In genomic region chr3:152364237-152364636, GRCh38 we compare ENCODE assay signal across 19 cellular contexts.
DNase-seq lines count a peak whose midpoint lies in the region; ATAC-seq, FAIRE-seq and TF ChIP-seq lines count a peak whose summit lies in the region.
"Had no signal": no experiment of that assay in that cellular context is flagged by ENCODE, and none has a peak within 500 bp of the region (broad histone marks: within the 10 kb centered on the region; RNA-seq: fewer than 3 reads in every experiment).

No MANE protein-coding gene starts in this region.

- H3K4me3 ChIP-seq in Karpas-422 (ENCODE audit: low read length) (no peak overlapping the region), small intestine (ENCODE audit: low read depth in 1 of 2, low read length in 2 of 2) (no peak overlapping the region)
- H3K4me3 ChIP-seq: esophagus squamous epithelium, hepatocyte, tibial nerve had no signal

- H4K20me1 ChIP-seq in Karpas-422 (ENCODE audit: insufficient read depth, low read depth, low read length), result no peaks in the 10 kb centered on the region

- H3K4me1 Mint-ChIP-seq in activated CD8-positive, alpha-beta T cell treated with anti-CD3 and anti-CD28 coated beads for 36 hours (ENCODE audit: low read depth), result peaks cover 78% of the 10 kb centered on the region
- H3K4me1 Mint-ChIP-seq in activated CD8-positive, alpha-beta T cell treated with anti-CD3 and anti-CD28 coated beads, Interleukin-2, amount 10 ng/mL, durations not matched to agents 7 days and 5 days (ENCODE audit: low read depth), result peaks cover 54% of the 10 kb centered on the region
- H3K4me1 Mint-ChIP-seq in effector memory CD8-positive, alpha-beta T cell (ENCODE audit: low read depth in 2 of 2), result peaks cover 52 to 78% of the 10 kb centered on the region in 2 donors

- ATAC-seq in activated CD8-positive, alpha-beta T cell treated with anti-CD3 and anti-CD28 coated beads for 36 hours, result peak; percentile 50
- no peak for ATAC-seq in activated CD8-positive, alpha-beta T cell treated with anti-CD3 and anti-CD28 coated beads, Interleukin-2, amount 10 ng/mL, durations not matched to agents 7 days and 5 days
- no peak for ATAC-seq in effector memory CD8-positive, alpha-beta T cell (replicated peaks)
- ATAC-seq in GM18870 (IDR thresholded peaks at IDR 0.05; ENCODE audit: unreplicated experiment), result no peak
- ATAC-seq: left cardiac atrium, SK-N-SH treated with all-trans-retinoic acid at 6 μM for 48 hours had no signal

- peaks cover 14% of the 10 kb centered on the region for H3K9me3 Mint-ChIP-seq in activated CD8-positive, alpha-beta T cell treated with anti-CD3 and anti-CD28 coated beads for 36 hours
- H3K9me3 Mint-ChIP-seq in activated CD8-positive, alpha-beta T cell treated with anti-CD3 and anti-CD28 coated beads, Interleukin-2, amount 10 ng/mL, durations not matched to agents 7 days and 5 days (ENCODE audit: insufficient read depth), result peaks cover 4% of the 10 kb centered on the region
- H3K9me3 Mint-ChIP-seq in effector memory CD8-positive, alpha-beta T cell, result no peaks in the 10 kb centered on the region

- H3K9me2 ChIP-seq in Karpas-422 (replicated peaks; ENCODE audit: insufficient read depth, low read length), result no peaks in the 10 kb centered on the region

- intact Hi-C loops in activated CD8-positive, alpha-beta T cell treated with anti-CD3 and anti-CD28 coated beads for 36 hours (cut with micrococcal nuclease), result no loop called here

- CTCF ChIA-PET in activated CD8-positive, alpha-beta T cell treated with anti-CD3 and anti-CD28 coated beads for 36 hours (lab: Charles Lee), result interaction anchor here (0.6 to 1.1 kb wide), 3 partner anchors 11 to 46 kb away, joined by 3 read pairs; no protein-coding TSS in a partner anchor
- CTCF ChIA-PET in activated CD8-positive, alpha-beta T cell treated with anti-CD3 and anti-CD28 coated beads, Interleukin-2, amount 10 ng/mL, durations not matched to agents 7 days and 5 days (lab: Charles Lee), result interaction anchor here (1.1 to 1.3 kb wide), 3 partner anchors 14 to 79 kb away, joined by 3 read pairs; no protein-coding TSS in a partner anchor

- no peak for TF ChIP-seq CTCF in activated CD8-positive, alpha-beta T cell treated with anti-CD3 and anti-CD28 coated beads for 36 hours (IDR thresholded peaks at IDR 0.05)

- no peak for DNase-seq in activated CD8-positive, alpha-beta T cell treated with anti-CD3 and anti-CD28 coated beads for 36 hours
- DNase-seq in activated CD8-positive, alpha-beta T cell treated with anti-CD3 and anti-CD28 coated beads, Interleukin-2, amount 10 ng/mL, durations not matched to agents 7 days and 5 days, result no peak
- DNase-seq in Karpas-422 (no peak), small intestine (peak; percentile 38), amniotic stem cell (lab: John Stamatoyannopoulos, UW) (no peak), putamen (ENCODE audit: low spot score) (no peak)
- DNase-seq in effector memory CD8-positive, alpha-beta T cell, result no peak
- DNase-seq: dermis blood vessel endothelial cell, esophagus squamous epithelium, H9, left cardiac atrium, NCI-H1105, OCI-M1 had no signal

- H3K36me3 ChIP-seq in Karpas-422 (ENCODE audit: insufficient read depth, low read length) (peaks cover 19% of the 10 kb centered on the region), small intestine (ENCODE audit: control insufficient read depth in 2 of 2, insufficient read depth in 2 of 2, low read length in 2 of 2) (peaks cover 0 to 1% of the 10 kb centered on the region in 2 donors)

- POLR2A ChIA-PET in activated CD8-positive, alpha-beta T cell treated with anti-CD3 and anti-CD28 coated beads for 36 hours (lab: Charles Lee), result no interaction called here
- POLR2A ChIA-PET in activated CD8-positive, alpha-beta T cell treated with anti-CD3 and anti-CD28 coated beads, Interleukin-2, amount 10 ng/mL, durations not matched to agents 7 days and 5 days (lab: Charles Lee), result no interaction called here

- H3K27ac Mint-ChIP-seq in activated CD8-positive, alpha-beta T cell treated with anti-CD3 and anti-CD28 coated beads for 36 hours, result peak overlapping the region; percentile 76
- no peak overlapping the region for H3K27ac Mint-ChIP-seq in activated CD8-positive, alpha-beta T cell treated with anti-CD3 and anti-CD28 coated beads, Interleukin-2, amount 10 ng/mL, durations not matched to agents 7 days and 5 days
- peak overlapping the region; percentile 59 to 76 for H3K27ac Mint-ChIP-seq in effector memory CD8-positive, alpha-beta T cell

- peaks cover 100% of the 10 kb centered on the region for H3K79me2 ChIP-seq in Karpas-422 (ENCODE audit: low read length)

- H3K27me3 ChIP-seq in Karpas-422 (ENCODE audit: low read length) (no peaks in the 10 kb centered on the region), small intestine (ENCODE audit: control insufficient read depth in 2 of 2, insufficient read depth in 2 of 2, low read length in 2 of 2) (no peaks in the 10 kb centered on the region)
- H3K27me3 ChIP-seq: esophagus squamous epithelium, hepatocyte, tibial nerve had no signal

- no peak overlapping the region for H3K4me3 Mint-ChIP-seq in activated CD8-positive, alpha-beta T cell treated with anti-CD3 and anti-CD28 coated beads for 36 hours
- H3K4me3 Mint-ChIP-seq in activated CD8-positive, alpha-beta T cell treated with anti-CD3 and anti-CD28 coated beads, Interleukin-2, amount 10 ng/mL, durations not matched to agents 7 days and 5 days, result no peak overlapping the region
- H3K4me3 Mint-ChIP-seq in effector memory CD8-positive, alpha-beta T cell, result peak overlapping the region in 1 of 2 donors; percentile 11
- H3K4me3 Mint-ChIP-seq: H9 had no signal

- H3K4me1 ChIP-seq in Karpas-422 (ENCODE audit: low read length) (peaks cover 23% of the 10 kb centered on the region), small intestine (ENCODE audit: control insufficient read depth in 2 of 2, insufficient read depth in 1 of 2, low read depth in 1 of 2, low read length in 1 of 2) (peaks cover 0 to 2% of the 10 kb centered on the region in 2 donors)

- FAIRE-seq in small intestine (lab: Jason Lieb, UNC), result no peak
- FAIRE-seq: GM12891 had no signal

- H3K9me3 ChIP-seq in Karpas-422 (ENCODE audit: low read length), result no peaks in the 10 kb centered on the region
- H3K9me3 ChIP-seq in small intestine (ENCODE audit: control insufficient read depth, low read depth), result no peaks in the 10 kb centered on the region
- H3K9me3 ChIP-seq: esophagus squamous epithelium had no signal

- no peak overlapping the region for H3K9ac ChIP-seq in Karpas-422 (ENCODE audit: low read length)

- no peak overlapping the region for H3K4me2 ChIP-seq in Karpas-422 (ENCODE audit: low read depth, low read length, poor library complexity, severe bottlenecking)
- H3K4me2 ChIP-seq: hepatocyte had no signal

- no peaks in the 10 kb centered on the region for H3K27me3 Mint-ChIP-seq in activated CD8-positive, alpha-beta T cell treated with anti-CD3 and anti-CD28 coated beads for 36 hours
- H3K27me3 Mint-ChIP-seq in activated CD8-positive, alpha-beta T cell treated with anti-CD3 and anti-CD28 coated beads, Interleukin-2, amount 10 ng/mL, durations not matched to agents 7 days and 5 days (ENCODE audit: low read depth), result no peaks in the 10 kb centered on the region
- H3K27me3 Mint-ChIP-seq in effector memory CD8-positive, alpha-beta T cell, result no peaks in the 10 kb centered on the region

- H2AFZ ChIP-seq in Karpas-422 (ENCODE audit: low read length), result no peak overlapping the region
- H2AFZ ChIP-seq: hepatocyte had no signal

- H3K27ac ChIP-seq in Karpas-422 (ENCODE audit: low read length), result 0 out of 2 replicates have a peak overlapping the region, but pooled peaks have one; percentile 5
- peak overlapping the region in 1 of 2 donors; percentile 44 for H3K27ac ChIP-seq in small intestine (ENCODE audit: low read depth in 1 of 2, low read length in 1 of 2)
- H3K27ac ChIP-seq: esophagus squamous epithelium, hepatocyte, VCaP had no signal

- H3K36me3 Mint-ChIP-seq in activated CD8-positive, alpha-beta T cell treated with anti-CD3 and anti-CD28 coated beads for 36 hours (ENCODE audit: low read depth), result peaks cover 75% of the 10 kb centered on the region
- H3K36me3 Mint-ChIP-seq in activated CD8-positive, alpha-beta T cell treated with anti-CD3 and anti-CD28 coated beads, Interleukin-2, amount 10 ng/mL, durations not matched to agents 7 days and 5 days (ENCODE audit: low read depth), result peaks cover 83% of the 10 kb centered on the region
- peaks cover 21% of the 10 kb centered on the region for H3K36me3 Mint-ChIP-seq in effector memory CD8-positive, alpha-beta T cell (ENCODE audit: insufficient read depth)
